24 cellular contexts compared by ENCODE assay signal in the genomic region with DNA sequence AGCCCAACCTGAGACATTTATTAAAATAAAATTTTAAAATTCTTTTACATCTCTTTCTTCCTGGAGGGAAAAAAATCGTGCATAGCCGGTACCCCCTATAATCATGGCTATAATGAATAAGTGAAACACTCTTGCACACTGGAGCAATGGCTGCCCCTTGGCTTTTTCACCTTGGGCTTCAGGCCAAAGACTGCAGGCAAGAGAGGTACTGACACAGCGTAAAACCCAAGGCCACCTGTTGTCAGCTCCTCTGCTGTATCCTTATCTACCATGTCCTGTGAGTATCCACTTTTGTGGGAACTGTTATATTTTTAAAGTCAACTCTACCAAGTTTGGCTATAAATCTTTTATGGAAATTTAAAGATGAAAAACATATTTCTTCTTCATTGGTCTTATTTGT. TPM values are rescaled to one million over a fixed set of nuclear protein-coding genes. Genes with fewer than 3 reads are reported as not detected.
"Had no signal": no experiment of that assay in that cellular context is flagged by ENCODE, and none has a peak within 500 bp of the region (broad histone marks: within the 10 kb centered on the region; RNA-seq: fewer than 3 reads in every experiment).

No MANE protein-coding gene starts in this region.

- ATAC-seq: effector memory CD8-positive, alpha-beta T cell; gastroesophageal sphincter; left lobe of liver; mucosa of descending colon; naive thymus-derived CD8-positive, alpha-beta T cell; sciatic nerve; stimulated activated naive B cell treated with anti-CD40 and anti-IgM and Interleukin-4, amounts not matched to agents 10 μg/mL and 1 μg/mL and 100 μg/mL, for 72 hours had no signal

- H3K9me3 ChIP-seq: esophagus squamous epithelium, gastroesophageal sphincter, mucosa of descending colon, neutrophil, stomach, thoracic aorta, transverse colon had no signal

- H3K27ac ChIP-seq: epithelial cell of prostate, esophagus squamous epithelium, gastroesophageal sphincter, neutrophil, stomach, thoracic aorta, transverse colon had no signal

- H3K27me3 ChIP-seq: neutrophil had no signal

- H3K4me3 ChIP-seq: esophagus squamous epithelium, gastroesophageal sphincter, mucosa of descending colon, stomach, thoracic aorta, transverse colon had no signal

- H3K4me1 ChIP-seq: esophagus squamous epithelium, gastroesophageal sphincter, stomach, transverse colon had no signal

- DNase-seq: effector memory CD8-positive, alpha-beta T cell; esophagus squamous epithelium; foreskin fibroblast; glutamatergic neuron; islet precursor cell; mammary epithelial cell; mucosa of descending colon; naive thymus-derived CD8-positive, alpha-beta T cell; posterior cingulate gyrus; stimulated activated CD4-positive, alpha-beta T cell treated with anti-CD3 and anti-CD28 coated beads, Interleukin-2, amount 100 ng/mL, for 24 hours; stimulated activated CD4-positive, alpha-beta T cell treated with anti-CD3 and anti-CD28 coated beads, Interleukin-4, amount 100 ng/mL, for 4 hours; stimulated activated naive B cell treated with anti-CD40 and anti-IgM and Interleukin-4, amounts not matched to agents 10 μg/mL and 1 μg/mL and 100 μg/mL, for 72 hours; stomach; substantia nigra; transverse colon had no signal

- H3K36me3 ChIP-seq: esophagus squamous epithelium, gastroesophageal sphincter, neutrophil, stomach, thoracic aorta, transverse colon had no signal

RNA-seq across cellular contexts. Expression of a gene that starts 23.0 kb away (rescaled TPM):
- total RNA-seq: mammary epithelial cell, osteoblast, pulmonary artery endothelial cell had no signal
- polyA plus RNA-seq: mammary epithelial cell, neural cell had no signal
